ENCODE assay signal across 14 cellular contexts in genomic region chr2:129904532-129905446, GRCh38.
"Had no signal": no experiment of that assay in that cellular context is flagged by ENCODE, and none has a peak within 500 bp of the region (broad histone marks: within the 10 kb centered on the region; RNA-seq: fewer than 3 reads in every experiment).

No MANE protein-coding gene starts in this region.

- H3K9me3 Mint-ChIP-seq: activated CD8-positive, alpha-beta T cell treated with anti-CD3 and anti-CD28 coated beads for 36 hours; activated naive CD4-positive, alpha-beta T cell treated with anti-CD3 and anti-CD28 coated beads for 36 hours; activated naive CD8-positive, alpha-beta T cell treated with anti-CD3 and anti-CD28 coated beads, Interleukin-2, amount 50 U/mL, for 24 hours; activated T-helper 1 cell treated with anti-CD3 and anti-CD28 coated beads, Interleukin-12 subunit alpha, Interleukin-12 subunit beta, Interleukin-2, Interleukin-4 antibody, amounts not matched to agents 30 ng/mL and 10 ng/mL and 1 ng/mL, durations not matched to agents 14 hours and 24 hours and 36 hours had no signal

- ATAC-seq: activated CD8-positive, alpha-beta T cell treated with anti-CD3 and anti-CD28 coated beads for 36 hours; activated naive CD8-positive, alpha-beta T cell treated with anti-CD3 and anti-CD28 coated beads, Interleukin-2, amount 50 U/mL, for 24 hours; gastroesophageal sphincter; heart right ventricle; left cardiac atrium; lower lobe of right lung; sciatic nerve; stimulated activated naive CD8-positive, alpha-beta T cell treated with anti-CD3 and anti-CD28 coated beads, Interleukin-15, Interleukin-2, amounts not matched to agents 100 U/mL and 50 U/mL, for 24 hours had no signal

- DNase-seq: activated CD4-positive, alpha-beta T cell treated with anti-CD3 and anti-CD28 coated beads for 48 hours; activated CD8-positive, alpha-beta T cell treated with anti-CD3 and anti-CD28 coated beads for 36 hours; activated naive CD4-positive, alpha-beta T cell treated with anti-CD3 and anti-CD28 coated beads for 36 hours; activated naive CD8-positive, alpha-beta T cell treated with anti-CD3 and anti-CD28 coated beads, Interleukin-2, amount 50 U/mL, for 24 hours; erythroblast; heart right ventricle; left cardiac atrium; lower lobe of right lung; stimulated activated naive CD8-positive, alpha-beta T cell treated with anti-CD3 and anti-CD28 coated beads, Interleukin-15, Interleukin-2, amounts not matched to agents 100 U/mL and 50 U/mL, for 24 hours; T-helper 2 cell had no signal

- H3K36me3 Mint-ChIP-seq: mesothelial cell of epicardium had no signal

- H3K36me3 ChIP-seq: gastroesophageal sphincter, heart right ventricle, lower lobe of right lung had no signal

- H3K4me3 Mint-ChIP-seq: activated CD8-positive, alpha-beta T cell treated with anti-CD3 and anti-CD28 coated beads for 36 hours; activated naive CD4-positive, alpha-beta T cell treated with anti-CD3 and anti-CD28 coated beads for 36 hours; activated naive CD8-positive, alpha-beta T cell treated with anti-CD3 and anti-CD28 coated beads, Interleukin-2, amount 50 U/mL, for 24 hours; activated T-helper 1 cell treated with anti-CD3 and anti-CD28 coated beads, Interleukin-12 subunit alpha, Interleukin-12 subunit beta, Interleukin-2, Interleukin-4 antibody, amounts not matched to agents 30 ng/mL and 10 ng/mL and 1 ng/mL, durations not matched to agents 14 hours and 24 hours and 36 hours; mesothelial cell of epicardium had no signal

- H3K4me3 ChIP-seq: gastroesophageal sphincter, heart right ventricle, lower lobe of right lung had no signal

- H3K9me3 ChIP-seq: lower lobe of right lung had no signal

- H3K4me1 ChIP-seq: gastroesophageal sphincter, heart right ventricle, lower lobe of right lung had no signal

- H3K27me3 Mint-ChIP-seq: activated CD8-positive, alpha-beta T cell treated with anti-CD3 and anti-CD28 coated beads for 36 hours had no signal

- H3K4me1 Mint-ChIP-seq: activated naive CD8-positive, alpha-beta T cell treated with anti-CD3 and anti-CD28 coated beads, Interleukin-2, amount 50 U/mL, for 24 hours had no signal

- H3K27ac Mint-ChIP-seq: activated CD8-positive, alpha-beta T cell treated with anti-CD3 and anti-CD28 coated beads for 36 hours; activated naive CD4-positive, alpha-beta T cell treated with anti-CD3 and anti-CD28 coated beads for 36 hours; activated naive CD8-positive, alpha-beta T cell treated with anti-CD3 and anti-CD28 coated beads, Interleukin-2, amount 50 U/mL, for 24 hours; activated T-helper 1 cell treated with anti-CD3 and anti-CD28 coated beads, Interleukin-12 subunit alpha, Interleukin-12 subunit beta, Interleukin-2, Interleukin-4 antibody, amounts not matched to agents 30 ng/mL and 10 ng/mL and 1 ng/mL, durations not matched to agents 14 hours and 24 hours and 36 hours; mesothelial cell of epicardium had no signal

- H3K27ac ChIP-seq: gastroesophageal sphincter, heart right ventricle, lower lobe of right lung had no signal
